In the genomic region with DNA sequence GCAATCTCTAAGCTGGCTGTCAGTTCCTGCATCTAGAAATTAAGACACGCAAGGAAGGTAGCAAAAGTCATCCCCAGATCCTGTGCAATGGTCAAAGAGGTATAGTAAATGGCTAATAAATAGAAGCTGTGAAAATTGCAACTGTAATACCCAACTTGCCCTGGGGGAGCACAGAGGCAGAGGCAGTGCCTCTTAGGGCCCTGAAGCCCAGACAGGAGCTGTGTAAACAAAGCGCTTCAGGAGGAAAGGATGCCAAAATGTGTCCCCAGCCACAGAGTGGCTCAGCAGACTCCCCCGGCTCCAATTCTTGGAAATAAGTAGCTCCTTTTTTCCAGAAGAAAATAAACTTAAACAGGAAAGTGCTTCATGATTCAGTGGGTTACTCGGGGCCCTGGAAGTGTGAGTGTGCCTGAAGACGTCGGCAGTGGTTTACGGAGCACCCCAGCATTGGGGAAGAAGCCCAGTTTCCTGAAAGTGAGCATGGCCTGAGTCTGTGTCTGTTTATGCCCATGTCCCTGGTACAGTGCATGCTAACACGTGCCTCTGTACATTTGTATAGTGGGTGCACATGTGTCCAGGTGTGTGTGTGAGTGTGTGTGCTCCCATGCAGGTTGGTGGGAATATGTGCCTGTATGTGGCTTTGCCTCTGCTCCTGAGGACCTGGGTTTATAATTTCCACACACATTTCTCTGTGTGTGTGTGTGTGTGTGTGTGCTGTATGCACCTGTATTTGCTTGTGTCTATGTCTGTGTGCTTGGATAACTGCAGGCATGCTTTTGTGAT, we compare ENCODE assay signal across 12 cellular contexts.
DNase-seq lines count a peak whose midpoint lies in the region; ATAC-seq and TF ChIP-seq lines count a peak whose summit lies in the region.
"Had no signal": no experiment of that assay in that cellular context is flagged by ENCODE, and none has a peak within 500 bp of the region (broad histone marks: within the 10 kb centered on the region; RNA-seq: fewer than 3 reads in every experiment).

No MANE protein-coding gene starts in this region.

- H3K27me3 Mint-ChIP-seq in MCF 10A (ENCODE audit: insufficient read depth, unreplicated experiment) (no peaks in the 10 kb centered on the region), T-helper 17 cell (peaks cover 33% of the 10 kb centered on the region)
- H3K27me3 Mint-ChIP-seq: activated naive CD8-positive, alpha-beta T cell treated with anti-CD3 and anti-CD28 coated beads, Interleukin-2, amount 10 ng/mL, durations not matched to agents 7 days and 5 days had no signal

- H3K4me3 ChIP-seq in breast epithelium (peak overlapping the region in 1 of 3 donors; percentile 8), tibial artery (no peak overlapping the region)

- peaks cover 4% of the 10 kb centered on the region for H3K36me3 Mint-ChIP-seq in MCF 10A (ENCODE audit: insufficient read depth, unreplicated experiment)
- no peaks in the 10 kb centered on the region for H3K36me3 Mint-ChIP-seq in T-helper 17 cell (ENCODE audit: low read depth)
- H3K36me3 Mint-ChIP-seq: activated naive CD8-positive, alpha-beta T cell treated with anti-CD3 and anti-CD28 coated beads, Interleukin-2, amount 10 ng/mL, durations not matched to agents 7 days and 5 days had no signal

- peaks cover 15% of the 10 kb centered on the region for H3K4me1 Mint-ChIP-seq in MCF 10A (ENCODE audit: insufficient read depth, unreplicated experiment)
- no peaks in the 10 kb centered on the region for H3K4me1 Mint-ChIP-seq in T-helper 17 cell
- H3K4me1 Mint-ChIP-seq: activated naive CD8-positive, alpha-beta T cell treated with anti-CD3 and anti-CD28 coated beads, Interleukin-2, amount 10 ng/mL, durations not matched to agents 7 days and 5 days had no signal

- no peaks in the 10 kb centered on the region for H3K9me3 ChIP-seq in breast epithelium
- no peaks in the 10 kb centered on the region for H3K9me3 ChIP-seq in tibial artery
- H3K9me3 ChIP-seq in T-helper 17 cell (ENCODE audit: control insufficient read depth, low read length, poor library complexity, severe bottlenecking): no peaks in the 10 kb centered on the region
- H3K9me3 ChIP-seq: BE2C had no signal

- H3K36me3 ChIP-seq in breast epithelium (no peaks in the 10 kb centered on the region), tibial artery (no peaks in the 10 kb centered on the region)
- H3K36me3 ChIP-seq: BE2C had no signal

- TF ChIP-seq POLR2A in breast epithelium (IDR thresholded peaks at IDR 0.05): no peak

- no TSS peak for BruUV-seq in MCF 10A (replicated peaks; lab: Mats Ljungman, UMichigan)

- H3K27ac ChIP-seq in breast epithelium (no peak overlapping the region), tibial artery (no peak overlapping the region)
- H3K27ac ChIP-seq: parathyroid adenoma had no signal

- H3K27me3 ChIP-seq in breast epithelium (no peaks in the 10 kb centered on the region), tibial artery (no peaks in the 10 kb centered on the region)
- H3K27me3 ChIP-seq: BE2C had no signal

- POLR2A ChIA-PET in MCF 10A (lab: Yijun Ruan, JAX): interaction anchor here (0.6 to 1.8 kb wide), 7 partner anchors 8 to 1734 kb away, joined by 3 to 9 read pairs (median 3); a partner anchor contains a TSS

- H3K9me3 Mint-ChIP-seq in MCF 10A (ENCODE audit: unreplicated experiment): no peaks in the 10 kb centered on the region
- H3K9me3 Mint-ChIP-seq: activated naive CD8-positive, alpha-beta T cell treated with anti-CD3 and anti-CD28 coated beads, Interleukin-2, amount 10 ng/mL, durations not matched to agents 7 days and 5 days had no signal

- DNase-seq in MCF 10A (ENCODE audit: unreplicated experiment): peak; percentile 45
- DNase-seq in breast epithelium (ENCODE audit: low spot score in 2 of 2): no peak
- peak; percentile 9 for DNase-seq in SW480 (ENCODE audit: low spot score)
- peak; percentile 53 for DNase-seq in iPS-NIHi11 (ENCODE audit: low spot score)
- no peak for DNase-seq in tibial artery
- DNase-seq in activated CD4-positive, alpha-beta T cell treated with anti-CD3 and anti-CD28 coated beads for 48 hours: no peak
- DNase-seq in T-helper 17 cell: no peak
- no peak for DNase-seq in midbrain (lab: John Stamatoyannopoulos, UW)
- DNase-seq: activated CD8-positive, alpha-beta memory T cell treated with anti-CD3 and anti-CD28 coated beads for 24 hours; activated naive CD8-positive, alpha-beta T cell treated with anti-CD3 and anti-CD28 coated beads, Interleukin-2, amount 10 ng/mL, durations not matched to agents 7 days and 5 days; BE2C had no signal

- H3K4me3 Mint-ChIP-seq in MCF 10A (ENCODE audit: unreplicated experiment) (no peak overlapping the region), T-helper 17 cell (no peak overlapping the region)
- H3K4me3 Mint-ChIP-seq: activated naive CD8-positive, alpha-beta T cell treated with anti-CD3 and anti-CD28 coated beads, Interleukin-2, amount 10 ng/mL, durations not matched to agents 7 days and 5 days had no signal

- TF ChIP-seq CTCF in MCF 10A (IDR thresholded peaks at IDR 0.05; ENCODE audit: unreplicated experiment): no peak
- no peak for TF ChIP-seq CTCF in breast epithelium (IDR thresholded peaks at IDR 0.05)
- TF ChIP-seq CTCF in tibial artery (IDR thresholded peaks at IDR 0.05): peak; percentile 16 to 19

- no peaks in the 10 kb centered on the region for H3K4me1 ChIP-seq in breast epithelium
- peaks cover 0 to 8% (median 4%) of the 10 kb centered on the region in 4 donors for H3K4me1 ChIP-seq in tibial artery
- H3K4me1 ChIP-seq: BE2C, parathyroid adenoma had no signal

- H3K27ac Mint-ChIP-seq in MCF 10A (ENCODE audit: low read depth, unreplicated experiment) (no peak overlapping the region), T-helper 17 cell (no peak overlapping the region)
- H3K27ac Mint-ChIP-seq: activated naive CD8-positive, alpha-beta T cell treated with anti-CD3 and anti-CD28 coated beads, Interleukin-2, amount 10 ng/mL, durations not matched to agents 7 days and 5 days had no signal

- ATAC-seq in T-helper 17 cell: no peak

- CTCF ChIA-PET in MCF 10A (lab: Yijun Ruan, JAX): interaction anchor here (0.9 to 1.9 kb wide), 5 partner anchors 12 to 247 kb away, joined by 3 to 8 read pairs (median 5); a partner anchor contains a TSS

- intact Hi-C loops in MCF 10A (cut with micrococcal nuclease): no loop called here
- intact Hi-C loops in breast epithelium (cut with DNase I; ENCODE audit: low total_unique reads): no loop called here
- intact Hi-C loops in tibial artery (cut with DNase I; ENCODE audit: low total_unique reads): no loop called here

Comparison
In these comparisons a context has a peak if more than half of its experiments do, and no peak if none do; other contexts are left out.
1. DNase-seq: peak in MCF 10A (single experiment), SW480 (single experiment) and iPS-NIHi11 (single experiment); none in breast epithelium (0 of 2), tibial artery (0 of 2), activated CD4-positive, alpha-beta T cell treated with anti-CD3 and anti-CD28 coated beads for 48 hours (single experiment), T-helper 17 cell (0 of 3) and midbrain (single experiment).
2. CTCF ChIP-seq: peak in tibial artery (2 of 2); none in MCF 10A (single experiment) and breast epithelium (0 of 3).